In genomic region chr22:22558972-22559603, GRCh38 we compare ENCODE assay signal across 9 cellular contexts. TPM values are rescaled to one million over a fixed set of nuclear protein-coding genes. Genes with fewer than 3 reads are reported as not detected.
DNase-seq lines count a peak whose midpoint lies in the region; ATAC-seq and TF ChIP-seq lines count a peak whose summit lies in the region.
"Had no signal": no experiment of that assay in that cellular context is flagged by ENCODE, and none has a peak within 500 bp of the region (broad histone marks: within the 10 kb centered on the region; RNA-seq: fewer than 3 reads in every experiment).

A gene with protein sequence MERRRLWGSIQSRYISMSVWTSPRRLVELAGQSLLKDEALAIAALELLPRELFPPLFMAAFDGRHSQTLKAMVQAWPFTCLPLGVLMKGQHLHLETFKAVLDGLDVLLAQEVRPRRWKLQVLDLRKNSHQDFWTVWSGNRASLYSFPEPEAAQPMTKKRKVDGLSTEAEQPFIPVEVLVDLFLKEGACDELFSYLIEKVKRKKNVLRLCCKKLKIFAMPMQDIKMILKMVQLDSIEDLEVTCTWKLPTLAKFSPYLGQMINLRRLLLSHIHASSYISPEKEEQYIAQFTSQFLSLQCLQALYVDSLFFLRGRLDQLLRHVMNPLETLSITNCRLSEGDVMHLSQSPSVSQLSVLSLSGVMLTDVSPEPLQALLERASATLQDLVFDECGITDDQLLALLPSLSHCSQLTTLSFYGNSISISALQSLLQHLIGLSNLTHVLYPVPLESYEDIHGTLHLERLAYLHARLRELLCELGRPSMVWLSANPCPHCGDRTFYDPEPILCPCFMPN (minus strand): TSS chr22:22559265. CDS start chr22:22556832, 2,433 bp downstream.

- TF ChIP-seq CTCF in LNCaP clone FGC (IDR thresholded peaks at IDR 0.05; ENCODE audit: control insufficient read depth, extremely low read depth, insufficient read depth) (peak; percentile 90), left ventricle myocardium inferior (IDR thresholded peaks at IDR 0.05; ENCODE audit: borderline replicate concordance) (peak; percentile 47)

- peaks cover 7% of the 10 kb centered on the region for H3K27me3 ChIP-seq in left ventricle myocardium inferior (ENCODE audit: low read depth)
- H3K27me3 ChIP-seq: ascending aorta had no signal

- no peak within 1 kb of the TSS for H3K27ac ChIP-seq in left ventricle myocardium inferior (replicated peaks)
- H3K27ac ChIP-seq: ascending aorta had no signal

- H3K4me3 ChIP-seq in LNCaP clone FGC (ENCODE audit: low read depth, low read length) (peak within 1 kb of the TSS; percentile 92), left ventricle myocardium inferior (no peak within 1 kb of the TSS)
- H3K4me3 ChIP-seq: ascending aorta had no signal

- no peaks in the 10 kb centered on the region for H3K36me3 ChIP-seq in left ventricle myocardium inferior
- H3K36me3 ChIP-seq: ascending aorta had no signal

- ATAC-seq in GM18868 (IDR thresholded peaks at IDR 0.05; ENCODE audit: unreplicated experiment) (no peak), HG02840 (IDR thresholded peaks at IDR 0.05; ENCODE audit: low FRiP score, unreplicated experiment) (no peak)

- H3K9me3 ChIP-seq in left ventricle myocardium inferior (replicated peaks), result no peaks in the 10 kb centered on the region
- H3K9me3 ChIP-seq: ascending aorta had no signal

- peak; percentile 90 for DNase-seq in Daoy (ENCODE audit: low read depth)
- DNase-seq in LNCaP clone FGC (ENCODE audit: low read depth), result peak; percentile 65
- peak; percentile 64 for DNase-seq in RPMI8226
- DNase-seq in activated T-cell treated with anti-CD3 and anti-CD28 coated beads, Interleukin-2, amount 50 U/mL, for 48 hours, result peak; percentile 91 to 94
- peak; percentile 38 for DNase-seq in left ventricle myocardium inferior
- peak; percentile 80 to 85 for DNase-seq in stimulated activated CD4-positive, alpha-beta T cell treated with anti-CD3 and anti-CD28 coated beads, Interleukin-15, amount 100 ng/mL, for 48 hours (ENCODE audit: low read depth in 2 of 2)

- H3K4me1 ChIP-seq in left ventricle myocardium inferior, result peaks cover 8% of the 10 kb centered on the region
- H3K4me1 ChIP-seq: ascending aorta had no signal

- intact Hi-C loops in left ventricle myocardium inferior (cut with micrococcal nuclease), result no loop called here

RNA-seq across cellular contexts. Expression of the gene that starts here (rescaled TPM):
- total RNA-seq in Daoy (2014; rRNA removed; shearing (Covaris generic)), result 41.9 and 62.0 TPM in 2 replicates
- not detected for total RNA-seq in left ventricle myocardium inferior
- total RNA-seq: ascending aorta had no signal

Comparison
In these comparisons a context has a peak if more than half of its experiments do, and no peak if none do; other contexts are left out.
1. RNA of the gene that starts here (total RNA-seq): 41.9 to 62.0 TPM in Daoy; not detected in left ventricle myocardium inferior (single experiment); every median in the first group is over 10 times any median in the second.
2. Peak in DNase-seq in left ventricle myocardium inferior; RNA of the gene not detected or under 1 TPM.
3. DNase-seq: peak in every context shown above with its lines; median percentile 92 in activated T-cell treated with anti-CD3 and anti-CD28 coated beads, Interleukin-2, amount 50 U/mL, for 48 hours; 90 in Daoy; 82 in stimulated activated CD4-positive, alpha-beta T cell treated with anti-CD3 and anti-CD28 coated beads, Interleukin-15, amount 100 ng/mL, for 48 hours; 65 in LNCaP clone FGC; 64 in RPMI8226; 38 in left ventricle myocardium inferior.